In genomic region chr9:129060991-129061390, GRCh38 we compare ENCODE assay signal across 3 cellular contexts.
"Had no signal": no experiment of that assay in that cellular context is flagged by ENCODE, and none has a peak within 500 bp of the region (broad histone marks: within the 10 kb centered on the region; RNA-seq: fewer than 3 reads in every experiment).

No MANE protein-coding gene starts in this region.

- DNase-seq: GDM1, GF-D8 had no signal

- H3K4me3 ChIP-seq: GM12878 had no signal
